In the genomic region with DNA sequence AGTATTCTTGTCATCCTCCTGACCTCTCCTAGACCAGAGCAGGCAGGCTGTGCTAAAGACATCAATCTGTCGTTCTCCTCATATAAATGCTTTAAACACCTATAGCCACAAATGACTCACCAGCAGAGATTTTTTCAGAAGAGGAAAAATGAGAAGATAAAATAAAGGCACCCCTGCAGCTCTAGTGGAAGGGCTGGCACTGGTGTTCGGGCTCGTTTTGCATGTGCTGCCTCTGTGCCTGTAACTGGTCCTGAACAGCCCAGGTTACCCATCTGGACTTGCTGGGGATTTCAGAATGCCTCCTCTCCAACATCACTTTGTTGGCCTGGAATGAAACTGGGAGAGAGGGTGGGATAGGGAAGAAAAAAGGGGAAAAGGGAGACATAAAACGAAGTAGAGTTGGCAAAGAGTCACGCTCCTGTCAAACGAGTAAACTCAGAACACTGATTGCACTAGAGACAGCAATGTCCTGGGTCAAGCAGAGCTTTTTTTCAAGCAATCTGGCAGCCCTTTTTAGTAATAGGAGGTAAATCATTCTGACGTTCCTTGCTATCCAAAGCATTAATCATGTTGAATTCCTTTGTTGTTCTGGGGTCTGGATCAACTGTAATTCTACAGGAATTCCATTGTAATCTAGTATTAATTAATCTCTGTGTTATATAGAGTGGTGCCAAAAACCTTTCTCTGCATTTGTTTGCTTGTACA, we compare ENCODE assay signal across 26 cellular contexts.
DNase-seq lines count a peak whose midpoint lies in the region; ATAC-seq and TF ChIP-seq lines count a peak whose summit lies in the region.
"Had no signal": no experiment of that assay in that cellular context is flagged by ENCODE, and none has a peak within 500 bp of the region (broad histone marks: within the 10 kb centered on the region; RNA-seq: fewer than 3 reads in every experiment).

No MANE protein-coding gene starts in this region.

- peaks cover 20 to 93% (median 67%) of the 10 kb centered on the region in 10 experiments for H3K4me1 ChIP-seq in BLaER1 treated with 17β-estradiol and CSF1 and Interleukin-3, amounts not matched to agents 10 nM and 100 nM
- H3K4me1 ChIP-seq in body of pancreas: peaks cover 21% of the 10 kb centered on the region
- peaks cover 0 to 15% (median 6%) of the 10 kb centered on the region in 4 donors for H3K4me1 ChIP-seq in sigmoid colon
- H3K4me1 ChIP-seq: thyroid gland had no signal

- H3K36me3 Mint-ChIP-seq in nephron (ENCODE audit: low read depth): no peaks in the 10 kb centered on the region
- H3K36me3 Mint-ChIP-seq: CD4-positive, CD25-positive, alpha-beta regulatory T cell; memory B cell; natural killer cell; stimulated activated memory B cell treated with anti-CD40 and anti-IgM and Interleukin-4, amounts not matched to agents 10 μg/mL and 1 μg/mL and 100 μg/mL, for 72 hours had no signal

- peaks cover 0 to 22% (median 3%) of the 10 kb centered on the region in 11 experiments; a peak in 7 of 22 replicates for H3K9me3 ChIP-seq in BLaER1 treated with 17β-estradiol and CSF1 and Interleukin-3, amounts not matched to agents 10 nM and 100 nM (replicated peaks in 1 of 11)
- no peaks in the 10 kb centered on the region for H3K9me3 ChIP-seq in body of pancreas
- no peaks in the 10 kb centered on the region for H3K9me3 ChIP-seq in sigmoid colon
- H3K9me3 ChIP-seq: thyroid gland had no signal

- no peaks in the 10 kb centered on the region for H3K27me3 ChIP-seq in BLaER1 treated with 17β-estradiol and CSF1 and Interleukin-3, amounts not matched to agents 10 nM and 100 nM
- no peaks in the 10 kb centered on the region for H3K27me3 ChIP-seq in body of pancreas
- H3K27me3 ChIP-seq in sigmoid colon: no peaks in the 10 kb centered on the region
- H3K27me3 ChIP-seq: thyroid gland had no signal

- H3K4me3 ChIP-seq in BLaER1 treated with 17β-estradiol and CSF1 and Interleukin-3, amounts not matched to agents 10 nM and 100 nM: 0 out of 20 replicates have a peak overlapping the region, but pooled peaks of 1 of the 10 experiments have one; percentile 24
- H3K4me3 ChIP-seq in body of pancreas: no peak overlapping the region
- H3K4me3 ChIP-seq in sigmoid colon: no peak overlapping the region
- H3K4me3 ChIP-seq: SK-N-MC, thyroid gland had no signal

- H3K4me2 ChIP-seq in BLaER1 treated with 17β-estradiol and CSF1 and Interleukin-3, amounts not matched to agents 10 nM and 100 nM: peak overlapping the region in 10 of 11 experiments; percentile 41 to 85 (median 82); a peak in 18 of 22 replicates

- no peak overlapping the region for H3K4me3 Mint-ChIP-seq in nephron
- H3K4me3 Mint-ChIP-seq: CD4-positive, CD25-positive, alpha-beta regulatory T cell; central memory CD8-positive, alpha-beta T cell; memory B cell; natural killer cell; stimulated activated memory B cell treated with anti-CD40 and anti-IgM and Interleukin-4, amounts not matched to agents 10 μg/mL and 1 μg/mL and 100 μg/mL, for 72 hours had no signal

- peak; percentile 68 for ATAC-seq in body of pancreas
- ATAC-seq: natural killer cell; stimulated activated memory B cell treated with anti-CD40 and anti-IgM and Interleukin-4, amounts not matched to agents 10 μg/mL and 1 μg/mL and 100 μg/mL, for 72 hours had no signal

- TF ChIP-seq POLR2A in body of pancreas (IDR thresholded peaks at IDR 0.05) (no peak), sigmoid colon (IDR thresholded peaks at IDR 0.05) (no peak)

- no peaks in the 10 kb centered on the region for H4K20me1 ChIP-seq in BLaER1 treated with 17β-estradiol and CSF1 and Interleukin-3, amounts not matched to agents 10 nM and 100 nM

- peak overlapping the region in 7 of 11 experiments; percentile 34 to 57 (median 51); a peak in 12 of 22 replicates for H3K27ac ChIP-seq in BLaER1 treated with 17β-estradiol and CSF1 and Interleukin-3, amounts not matched to agents 10 nM and 100 nM
- H3K27ac ChIP-seq in body of pancreas (peak overlapping the region in 3 of 4 donors; percentile 26 to 58 (median 54)), sigmoid colon (no peak overlapping the region)
- H3K27ac ChIP-seq: SK-N-MC, thyroid gland had no signal

- CTCF ChIA-PET in GM10248 (lab: Yijun Ruan, JAX): interaction anchor here (1.1 to 1.8 kb wide), 3 partner anchors 20 to 1078 kb away, joined by 3 to 5 read pairs (median 4); no protein-coding TSS in a partner anchor

- no peak for TF ChIP-seq EP300 in sigmoid colon (IDR thresholded peaks at IDR 0.05)

- no peak for TF ChIP-seq CTCF in body of pancreas (IDR thresholded peaks at IDR 0.05)
- no peak for TF ChIP-seq CTCF in nephron (IDR thresholded peaks at IDR 0.05; ENCODE audit: unreplicated experiment in 3 of 3)
- no peak for TF ChIP-seq CTCF in sigmoid colon (IDR thresholded peaks at IDR 0.05)
- TF ChIP-seq CTCF in GM10248 (IDR thresholded peaks at IDR 0.05; ENCODE audit: control extremely low read depth, extremely low read depth, low read depth, missing control alignments): no peak

- WGBS in body of pancreas, 2 donors: 11 to 15% methylated on average over 7 of the region's 7 CpGs
- 19 to 38% methylated on average over 7 of the region's 7 CpGs for WGBS in sigmoid colon, 2 donors

- H3K36me3 ChIP-seq in BLaER1 treated with 17β-estradiol and CSF1 and Interleukin-3, amounts not matched to agents 10 nM and 100 nM: no peaks in the 10 kb centered on the region
- H3K36me3 ChIP-seq in body of pancreas (replicated peaks in 1 of 2; ENCODE audit: insufficient read depth in 1 of 2, low read depth in 2 of 2): no peaks in the 10 kb centered on the region
- H3K36me3 ChIP-seq in sigmoid colon: no peaks in the 10 kb centered on the region
- H3K36me3 ChIP-seq: thyroid gland had no signal

- peak overlapping the region; percentile 83 to 88 (median 84) for H3K27ac Mint-ChIP-seq in nephron
- H3K27ac Mint-ChIP-seq: CD4-positive, CD25-positive, alpha-beta regulatory T cell; memory B cell; natural killer cell; stimulated activated memory B cell treated with anti-CD40 and anti-IgM and Interleukin-4, amounts not matched to agents 10 μg/mL and 1 μg/mL and 100 μg/mL, for 72 hours had no signal

- no peaks in the 10 kb centered on the region for H3K9me3 Mint-ChIP-seq in nephron
- H3K9me3 Mint-ChIP-seq: central memory CD8-positive, alpha-beta T cell; memory B cell; natural killer cell; stimulated activated memory B cell treated with anti-CD40 and anti-IgM and Interleukin-4, amounts not matched to agents 10 μg/mL and 1 μg/mL and 100 μg/mL, for 72 hours had no signal

- peaks cover 10% of the 10 kb centered on the region for H3K27me3 Mint-ChIP-seq in nephron (ENCODE audit: low read depth)

- POLR2A ChIA-PET in GM10248 (lab: Yijun Ruan, JAX): no interaction called here

- intact Hi-C loops in body of pancreas (cut with DNase I): no loop called here
- intact Hi-C loops in sigmoid colon (cut with DNase I): no loop called here

- DNase-seq in M059J (ENCODE audit: low read depth) (peak; percentile 49), body of pancreas (peak in 3 of 4 donors; percentile 7 to 19 (median 10)), sigmoid colon (no peak), hypothalamus (lab: John Stamatoyannopoulos, UW) (no peak), GM10248 (ENCODE audit: extremely low spot score) (no peak)
- no peak for DNase-seq in activated naive CD4-positive, alpha-beta T cell treated with Interleukin-2 at 50 U/mL for 16 hours
- DNase-seq: activated CD4-positive, alpha-beta T cell treated with anti-CD3 and anti-CD28 coated beads for 4 hours; activated CD8-positive, alpha-beta memory T cell treated with anti-CD3 and anti-CD28 coated beads, Interleukin-2, amount 50 U/mL, for 4 hours; activated gamma-delta T cell; amygdala; CD4-positive, CD25-positive, alpha-beta regulatory T cell; DMS79; effector CD4-positive, alpha-beta T cell; H7; MV-4-11; natural killer cell; NCI-H1930; NCI-H526 treated with DMSO at 0.1 percent for 48 hours; T1000; thyroid gland had no signal

- H3K9ac ChIP-seq in BLaER1 treated with 17β-estradiol and CSF1 and Interleukin-3, amounts not matched to agents 10 nM and 100 nM: peak overlapping the region in 3 of 11 experiments; percentile 4 to 23 (median 22); a peak in 1 of 22 replicates

- peaks cover 66% of the 10 kb centered on the region for H3K4me1 Mint-ChIP-seq in nephron
- H3K4me1 Mint-ChIP-seq: CD4-positive, CD25-positive, alpha-beta regulatory T cell; central memory CD8-positive, alpha-beta T cell had no signal

Comparison
In these comparisons a context has a peak if more than half of its experiments do, and no peak if none do; other contexts are left out.
1. H3K27ac ChIP-seq: peak in BLaER1 treated with 17β-estradiol and CSF1 and Interleukin-3, amounts not matched to agents 10 nM and 100 nM (7 of 11) and body of pancreas (3 of 4); none in sigmoid colon (0 of 4).
2. DNase-seq: peak in M059J (single experiment) and body of pancreas (3 of 4); none in sigmoid colon (single experiment), activated naive CD4-positive, alpha-beta T cell treated with Interleukin-2 at 50 U/mL for 16 hours (single experiment), hypothalamus (0 of 51) and GM10248 (single experiment).